In genomic region chr9:116494815-116495634, GRCh38 we compare ENCODE assay signal across 8 cellular contexts.
DNase-seq lines count a peak whose midpoint lies in the region; ATAC-seq and TF ChIP-seq lines count a peak whose summit lies in the region.

No MANE protein-coding gene starts in this region.

- peak; percentile 31 for DNase-seq in NCI-H2171 treated with DMSO at 0.1 percent for 48 hours (lab: John Stamatoyannopoulos, UW)
- DNase-seq in NCI-H2171 (lab: John Stamatoyannopoulos, UW): no peak
- peak; percentile 73 for DNase-seq in activated CD4-positive, alpha-beta T cell treated with anti-CD3 and anti-CD28 coated beads, Interleukin-2, amount 10 ng/mL, durations not matched to agents 24 days and 14 days
- DNase-seq in heart left ventricle: peak in 1 of 5 donors; percentile 27
- no peak for DNase-seq in stimulated activated naive B cell treated with anti-CD40 and anti-IgM and Interleukin-4, amounts not matched to agents 10 μg/mL and 1 μg/mL and 100 μg/mL, for 72 hours

- H3K4me1 ChIP-seq in heart left ventricle: no peaks in the 10 kb centered on the region

- H3K4me3 Mint-ChIP-seq in activated CD4-positive, alpha-beta T cell treated with anti-CD3 and anti-CD28 coated beads, Interleukin-2, amount 10 ng/mL, durations not matched to agents 24 days and 14 days: no peak overlapping the region
- H3K4me3 Mint-ChIP-seq in stimulated activated naive B cell treated with anti-CD40 and anti-IgM and Interleukin-4, amounts not matched to agents 10 μg/mL and 1 μg/mL and 100 μg/mL, for 72 hours: no peak overlapping the region

- intact Hi-C loops in activated CD4-positive, alpha-beta T cell treated with anti-CD3 and anti-CD28 coated beads, Interleukin-2, amount 10 ng/mL, durations not matched to agents 24 days and 14 days (cut with micrococcal nuclease): loop anchor here (5.0 to 10.0 kb wide), 2 partner anchors 787 to 1830 kb away; no protein-coding TSS in a partner anchor
- intact Hi-C loops in heart left ventricle (cut with DNase I): loop anchor here (2.0 to 10.0 kb wide), 13 partner anchors 77 to 610 kb away; partner anchors contain the start of gene PAPPA (in 2 of the 10)

- ATAC-seq in HG02973 (IDR thresholded peaks at IDR 0.05; ENCODE audit: unreplicated experiment) (peak; percentile 82), heart left ventricle (peak in 2 of 4 donors; percentile 27 to 45), GM21717 (IDR thresholded peaks at IDR 0.05; ENCODE audit: unreplicated experiment) (no peak), HG03045 (IDR thresholded peaks at IDR 0.05; ENCODE audit: unreplicated experiment) (no peak)
- peak; percentile 50 to 61 for ATAC-seq in stimulated activated naive B cell treated with anti-CD40 and anti-IgM and Interleukin-4, amounts not matched to agents 10 μg/mL and 1 μg/mL and 100 μg/mL, for 72 hours (replicated peaks)

- peak; percentile 46 to 73 (median 61) for TF ChIP-seq CTCF in heart left ventricle (IDR thresholded peaks at IDR 0.05)

- no peaks in the 10 kb centered on the region for H3K36me3 ChIP-seq in heart left ventricle

- no peaks in the 10 kb centered on the region for H3K27me3 Mint-ChIP-seq in activated CD4-positive, alpha-beta T cell treated with anti-CD3 and anti-CD28 coated beads, Interleukin-2, amount 10 ng/mL, durations not matched to agents 24 days and 14 days
- H3K27me3 Mint-ChIP-seq in stimulated activated naive B cell treated with anti-CD40 and anti-IgM and Interleukin-4, amounts not matched to agents 10 μg/mL and 1 μg/mL and 100 μg/mL, for 72 hours: peaks cover 0 to 8% of the 10 kb centered on the region in 2 donors

- no peaks in the 10 kb centered on the region for H3K4me1 Mint-ChIP-seq in activated CD4-positive, alpha-beta T cell treated with anti-CD3 and anti-CD28 coated beads, Interleukin-2, amount 10 ng/mL, durations not matched to agents 24 days and 14 days
- H3K4me1 Mint-ChIP-seq in stimulated activated naive B cell treated with anti-CD40 and anti-IgM and Interleukin-4, amounts not matched to agents 10 μg/mL and 1 μg/mL and 100 μg/mL, for 72 hours: no peaks in the 10 kb centered on the region

- no peak overlapping the region for H3K4me3 ChIP-seq in heart left ventricle

- H3K27ac Mint-ChIP-seq in activated CD4-positive, alpha-beta T cell treated with anti-CD3 and anti-CD28 coated beads, Interleukin-2, amount 10 ng/mL, durations not matched to agents 24 days and 14 days: no peak overlapping the region
- no peak overlapping the region for H3K27ac Mint-ChIP-seq in stimulated activated naive B cell treated with anti-CD40 and anti-IgM and Interleukin-4, amounts not matched to agents 10 μg/mL and 1 μg/mL and 100 μg/mL, for 72 hours

- no peaks in the 10 kb centered on the region for H3K9me3 ChIP-seq in heart left ventricle

- 46 to 58% (median 52%) methylated on average over 5 of the region's 5 CpGs for whole genome bisulfite sequencing in heart left ventricle, 4 donors

- H3K27me3 ChIP-seq in heart left ventricle: no peaks in the 10 kb centered on the region

- no peaks in the 10 kb centered on the region for H3K36me3 Mint-ChIP-seq in activated CD4-positive, alpha-beta T cell treated with anti-CD3 and anti-CD28 coated beads, Interleukin-2, amount 10 ng/mL, durations not matched to agents 24 days and 14 days (ENCODE audit: low read depth)
- no peaks in the 10 kb centered on the region for H3K36me3 Mint-ChIP-seq in stimulated activated naive B cell treated with anti-CD40 and anti-IgM and Interleukin-4, amounts not matched to agents 10 μg/mL and 1 μg/mL and 100 μg/mL, for 72 hours

- no peak for TF ChIP-seq POLR2A in heart left ventricle (IDR thresholded peaks at IDR 0.05)

- H3K9me3 Mint-ChIP-seq in activated CD4-positive, alpha-beta T cell treated with anti-CD3 and anti-CD28 coated beads, Interleukin-2, amount 10 ng/mL, durations not matched to agents 24 days and 14 days: no peaks in the 10 kb centered on the region
- H3K9me3 Mint-ChIP-seq in stimulated activated naive B cell treated with anti-CD40 and anti-IgM and Interleukin-4, amounts not matched to agents 10 μg/mL and 1 μg/mL and 100 μg/mL, for 72 hours: peaks cover 3% of the 10 kb centered on the region in 2 donors

- no peak overlapping the region for H3K27ac ChIP-seq in heart left ventricle

Comparison
In these comparisons a context has a peak if more than half of its experiments do, and no peak if none do; other contexts are left out.
1. DNase-seq: peak in NCI-H2171 treated with DMSO at 0.1 percent for 48 hours (single experiment) and activated CD4-positive, alpha-beta T cell treated with anti-CD3 and anti-CD28 coated beads, Interleukin-2, amount 10 ng/mL, durations not matched to agents 24 days and 14 days (single experiment); none in NCI-H2171 (single experiment) and stimulated activated naive B cell treated with anti-CD40 and anti-IgM and Interleukin-4, amounts not matched to agents 10 μg/mL and 1 μg/mL and 100 μg/mL, for 72 hours (single experiment).
2. ATAC-seq: peak in HG02973 (single experiment) and stimulated activated naive B cell treated with anti-CD40 and anti-IgM and Interleukin-4, amounts not matched to agents 10 μg/mL and 1 μg/mL and 100 μg/mL, for 72 hours (2 of 2); none in GM21717 (single experiment) and HG03045 (single experiment).